In genomic region chr7:30028749-30029635, GRCh38 we compare ENCODE assay signal across 8 cellular contexts. TPM values are rescaled to one million over a fixed set of nuclear protein-coding genes. Genes with fewer than 3 reads are reported as not detected.
DNase-seq lines count a peak whose midpoint lies in the region; ATAC-seq and TF ChIP-seq lines count a peak whose summit lies in the region.

No MANE protein-coding gene starts in this region.

- H3K9ac ChIP-seq in HUES64 (ENCODE audit: low read depth, low read length): peak overlapping the region; percentile 81

- under 1% methylated on average over 42 of the region's 42 CpGs for WGBS in HUES64

- H3K9me3 ChIP-seq in HUES64 (ENCODE audit: insufficient read depth, low read depth, low read length): no peaks in the 10 kb centered on the region

- peak overlapping the region; percentile 78 for H3K4me3 ChIP-seq in HUES64 (ENCODE audit: low read length)
- H3K4me3 ChIP-seq in WI38 (ENCODE audit: low read depth, low read length): peak overlapping the region; percentile 77

- H3K27ac Mint-ChIP-seq in naive thymus-derived CD8-positive, alpha-beta T cell: peak overlapping the region in 4 of 10 donors; percentile 53 to 90 (median 88)

- H3K27ac ChIP-seq in HUES64 (ENCODE audit: low read depth, low read length): peak overlapping the region; percentile 79

- no peaks in the 10 kb centered on the region for H3K9me3 Mint-ChIP-seq in naive thymus-derived CD8-positive, alpha-beta T cell

- peaks cover 19 to 30% (median 23%) of the 10 kb centered on the region in 4 donors for H3K4me1 Mint-ChIP-seq in naive thymus-derived CD8-positive, alpha-beta T cell

- H3K4me1 ChIP-seq in HUES64 (ENCODE audit: insufficient read depth, low read length): peaks cover 41% of the 10 kb centered on the region; the same call in 1 of the 2 replicates

- peaks cover 0 to 2% (median 0%) of the 10 kb centered on the region in 3 donors for H3K36me3 Mint-ChIP-seq in naive thymus-derived CD8-positive, alpha-beta T cell

- peak; percentile 21 for ATAC-seq in GM21723 (IDR thresholded peaks at IDR 0.05; ENCODE audit: unreplicated experiment)
- peak; percentile 23 to 24 for ATAC-seq in naive thymus-derived CD8-positive, alpha-beta T cell

- peak in 3 of 4 experiments; percentile 19 to 41 (median 38) for DNase-seq in activated CD4-positive, CD25-positive, alpha-beta regulatory T cell (lab: John Stamatoyannopoulos, UW)
- no peak for DNase-seq in activated CD4-positive, CD25-positive, alpha-beta regulatory T cell treated with anti-CD3 and anti-CD28 coated beads, Interleukin-2, amount 50 U/mL, for 72 hours
- peak; percentile 29 for DNase-seq in fibroblast of gingiva (ENCODE audit: low read depth)
- DNase-seq in naive thymus-derived CD8-positive, alpha-beta T cell: peak in 7 of 10 donors; percentile 0 to 55 (median 36)
- DNase-seq in D341Med (ENCODE audit: low spot score): no peak

- POLR2A ChIA-PET in naive thymus-derived CD8-positive, alpha-beta T cell (lab: Charles Lee): interaction anchor here (0.7 to 2.5 kb wide), 2 partner anchors 11 to 33 kb away, joined by 3 to 8 read pairs; no protein-coding TSS in a partner anchor

- TF ChIP-seq CTCF in WI38 (IDR thresholded peaks at IDR 0.05; ENCODE audit: low read depth, low read length): no peak

- H3K36me3 ChIP-seq in HUES64 (ENCODE audit: insufficient read depth, low read length): peaks cover 6% of the 10 kb centered on the region; the same call in 1 of the 2 replicates

- no peaks in the 10 kb centered on the region for H3K27me3 Mint-ChIP-seq in naive thymus-derived CD8-positive, alpha-beta T cell

- no peaks in the 10 kb centered on the region for H3K27me3 ChIP-seq in HUES64 (ENCODE audit: insufficient read depth, low read length)

- H3K4me3 Mint-ChIP-seq in naive thymus-derived CD8-positive, alpha-beta T cell: no peak overlapping the region

RNA-seq across cellular contexts. Expression of gene PLEKHA8, which starts 0.8 kb away (rescaled TPM):
- polyA plus RNA-seq in HUES64 (2013, experiment 1 of 2): 24.0 TPM
- polyA plus RNA-seq in HUES64 (2013, experiment 2 of 2): 29.7 TPM
- total RNA-seq in naive thymus-derived CD8-positive, alpha-beta T cell: 10 to 100 TPM in 1 of 2 experiments, 1 to 10 TPM in 1; 9.6 to 11.9 TPM
- polyA plus RNA-seq in naive thymus-derived CD8-positive, alpha-beta T cell: 1 to 10 TPM; 2.7 to 4.9 (median 4.2) TPM

RNA-seq across cellular contexts. Expression of gene FKBP14, which starts 2.5 kb away (rescaled TPM):
- polyA plus RNA-seq in HUES64 (2013, experiment 1 of 2): 6.4 TPM
- 9.4 TPM for polyA plus RNA-seq in HUES64 (2013, experiment 2 of 2)
- 1 to 10 TPM; 4.6 to 5.7 TPM for total RNA-seq in naive thymus-derived CD8-positive, alpha-beta T cell
- 1 to 10 TPM in 2 of 3 donors, under 1 TPM in 1; 0.44 to 1.7 (median 1.1) TPM for polyA plus RNA-seq in naive thymus-derived CD8-positive, alpha-beta T cell

RNA-seq across cellular contexts. Expression of gene SCRN1, which starts 39.4 kb away (rescaled TPM):
- polyA plus RNA-seq in HUES64 (2013, experiment 1 of 2): 44.4 TPM
- 59.2 TPM for polyA plus RNA-seq in HUES64 (2013, experiment 2 of 2)
- 10 to 100 TPM; 16.3 to 17.3 TPM for total RNA-seq in naive thymus-derived CD8-positive, alpha-beta T cell
- polyA plus RNA-seq in naive thymus-derived CD8-positive, alpha-beta T cell: 10 to 100 TPM in 1 of 3 donors, 1 to 10 TPM in 2; 8.3 to 13.7 (median 9.2) TPM

Comparison
In these comparisons a context has a peak if more than half of its experiments do, and no peak if none do; other contexts are left out.
1. DNase-seq: peak in activated CD4-positive, CD25-positive, alpha-beta regulatory T cell (3 of 4), fibroblast of gingiva (single experiment) and naive thymus-derived CD8-positive, alpha-beta T cell (7 of 10); none in activated CD4-positive, CD25-positive, alpha-beta regulatory T cell treated with anti-CD3 and anti-CD28 coated beads, Interleukin-2, amount 50 U/mL, for 72 hours (single experiment) and D341Med (single experiment).